Comparison of ENCODE assay signal across 9 cellular contexts in the genomic region with DNA sequence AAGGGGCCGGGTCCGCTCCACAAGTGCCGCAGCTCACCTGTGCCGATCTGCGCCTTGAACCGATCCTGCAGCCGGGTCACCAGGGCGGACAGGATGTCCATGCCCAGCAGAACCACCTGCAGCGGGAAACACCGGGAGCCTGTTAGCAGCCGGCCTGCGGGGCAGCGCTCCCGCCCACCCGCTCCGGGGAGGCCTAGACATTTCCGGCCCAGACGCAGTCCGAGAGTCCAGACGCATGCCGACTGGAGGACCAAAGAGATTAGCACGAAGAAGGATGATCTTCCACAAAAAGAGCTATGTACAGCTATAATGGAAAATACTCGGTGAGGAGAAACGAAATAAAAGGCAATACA. TPM values are rescaled to one million over a fixed set of nuclear protein-coding genes. Genes with fewer than 3 reads are reported as not detected.
DNase-seq lines count a peak whose midpoint lies in the region; ATAC-seq and TF ChIP-seq lines count a peak whose summit lies in the region.
"Had no signal": no experiment of that assay in that cellular context is flagged by ENCODE, and none has a peak within 500 bp of the region (broad histone marks: within the 10 kb centered on the region; RNA-seq: fewer than 3 reads in every experiment).

No MANE protein-coding gene starts in this region.

- H3K36me3 Mint-ChIP-seq in activated naive CD4-positive, alpha-beta T cell treated with anti-CD3 and anti-CD28 coated beads, Interleukin-2, amount 50 U/mL, for 24 hours = peaks cover 2% of the 10 kb centered on the region
- H3K36me3 Mint-ChIP-seq in progenitor cell of endocrine pancreas (ENCODE audit: insufficient read depth) = peaks cover 4% of the 10 kb centered on the region

- no peaks in the 10 kb centered on the region for H3K9me3 ChIP-seq in heart left ventricle

- H3K27me3 ChIP-seq in heart left ventricle = no peaks in the 10 kb centered on the region

- peaks cover 0 to 28% (median 11%) of the 10 kb centered on the region in 9 donors for H3K36me3 ChIP-seq in heart left ventricle

- no peaks in the 10 kb centered on the region for H3K27me3 Mint-ChIP-seq in activated naive CD4-positive, alpha-beta T cell treated with anti-CD3 and anti-CD28 coated beads, Interleukin-2, amount 50 U/mL, for 24 hours
- no peaks in the 10 kb centered on the region for H3K27me3 Mint-ChIP-seq in progenitor cell of endocrine pancreas

- peak overlapping the region; percentile 90 to 100 (median 96) for H3K27ac ChIP-seq in heart left ventricle

- peaks cover 47% of the 10 kb centered on the region for H3K4me1 Mint-ChIP-seq in activated naive CD4-positive, alpha-beta T cell treated with anti-CD3 and anti-CD28 coated beads, Interleukin-2, amount 50 U/mL, for 24 hours
- H3K4me1 Mint-ChIP-seq in progenitor cell of endocrine pancreas (ENCODE audit: low read depth) = peaks cover 33% of the 10 kb centered on the region

- no peak for TF ChIP-seq POLR2A in NB4 (IDR thresholded peaks at IDR 0.05; ENCODE audit: extremely low read depth, insufficient read length)
- no peak for TF ChIP-seq POLR2A in heart left ventricle (IDR thresholded peaks at IDR 0.05)

- peaks cover 0 to 81% (median 51%) of the 10 kb centered on the region in 12 donors for H3K4me1 ChIP-seq in heart left ventricle

- H3K9me3 Mint-ChIP-seq in activated naive CD4-positive, alpha-beta T cell treated with anti-CD3 and anti-CD28 coated beads, Interleukin-2, amount 50 U/mL, for 24 hours = no peaks in the 10 kb centered on the region
- no peaks in the 10 kb centered on the region for H3K9me3 Mint-ChIP-seq in progenitor cell of endocrine pancreas (ENCODE audit: low read depth)

- H3K4me3 ChIP-seq in HFF-Myc (replicated peaks; ENCODE audit: low read depth, low read length) (peak overlapping the region; percentile 67), NB4 (ENCODE audit: low read depth, low read length) (peak overlapping the region; percentile 89), heart left ventricle (peak overlapping the region; percentile 64 to 88 (median 73))

- WGBS in heart left ventricle, 4 donors = 0 to 1% (median 0%) methylated on average over 16 to 24 of the region's 24 CpGs

- peak in 2 of 3 donors; percentile 43 to 60 for DNase-seq in stimulated activated CD4-positive, alpha-beta T cell treated with anti-CD3 and anti-CD28 coated beads, TNF-alpha, amount 100 ng/mL, for 48 hours (ENCODE audit: low read depth in 3 of 3)
- no peak for DNase-seq in stimulated activated CD4-positive, alpha-beta T cell treated with anti-CD3 and anti-CD28 coated beads, Interleukin-4, amount 100 ng/mL, for 1 hour
- DNase-seq in HFF-Myc (ENCODE audit: extremely low read depth, low read depth) (peak; percentile 24), NB4 (ENCODE audit: low read depth) (peak; percentile 83), heart left ventricle (peak; percentile 76 to 86 (median 79)), progenitor cell of endocrine pancreas (ENCODE audit: low spot score, unreplicated experiment) (peak; percentile 57)
- DNase-seq in effector CD4-positive, alpha-beta T cell = no peak

- H3K27ac Mint-ChIP-seq in activated naive CD4-positive, alpha-beta T cell treated with anti-CD3 and anti-CD28 coated beads, Interleukin-2, amount 50 U/mL, for 24 hours = peak overlapping the region; percentile 96
- peak overlapping the region; percentile 98 for H3K27ac Mint-ChIP-seq in progenitor cell of endocrine pancreas

- intact Hi-C loops in heart left ventricle (cut with DNase I) = loop anchor here (1.0 to 10.0 kb wide), 12 partner anchors 52 to 207 kb away; a partner anchor contains a TSS

- TF ChIP-seq CTCF in HFF-Myc (IDR thresholded peaks at IDR 0.05; ENCODE audit: low read depth, low read length, missing control alignments) (no peak), NB4 (IDR thresholded peaks at IDR 0.05; ENCODE audit: low read depth, low read length) (no peak), heart left ventricle (IDR thresholded peaks at IDR 0.05) (no peak), progenitor cell of endocrine pancreas (IDR thresholded peaks at IDR 0.05; ENCODE audit: unreplicated experiment) (no peak)

- H3K4me3 Mint-ChIP-seq in activated naive CD4-positive, alpha-beta T cell treated with anti-CD3 and anti-CD28 coated beads, Interleukin-2, amount 50 U/mL, for 24 hours = peak overlapping the region; percentile 91
- H3K4me3 Mint-ChIP-seq in progenitor cell of endocrine pancreas (ENCODE audit: low read depth) = peak overlapping the region; percentile 89

- peak; percentile 50 to 80 (median 76) for ATAC-seq in heart left ventricle

RNA-seq across cellular contexts. Expression of a gene that starts 0.5 kb away (rescaled TPM):
- not detected for total RNA-seq in heart left ventricle
- polyA plus RNA-seq in heart left ventricle = not detected
- not detected in 2 replicates for total RNA-seq in progenitor cell of endocrine pancreas
- total RNA-seq: T-helper 1 cell treated with Interleukin-12 subunit alpha and Interleukin-12 subunit beta and Interleukin-4 antibody, amounts not matched to agents 30 ng/mL and 1 ng/mL, for 36 hours had no signal

Comparison
In these comparisons a context has a peak if more than half of its experiments do, and no peak if none do; other contexts are left out.
1. DNase-seq: peak in stimulated activated CD4-positive, alpha-beta T cell treated with anti-CD3 and anti-CD28 coated beads, TNF-alpha, amount 100 ng/mL, for 48 hours (2 of 3), HFF-Myc (single experiment), NB4 (single experiment), heart left ventricle (5 of 5) and progenitor cell of endocrine pancreas (single experiment); none in stimulated activated CD4-positive, alpha-beta T cell treated with anti-CD3 and anti-CD28 coated beads, Interleukin-4, amount 100 ng/mL, for 1 hour (single experiment) and effector CD4-positive, alpha-beta T cell (single experiment).
2. Peak in every context shown above with its lines, with median percentiles within 50 percentile points of each other: H3K4me3 ChIP-seq.